Comparison of ENCODE assay signal across 8 cellular contexts in genomic region chr4:106329027-106329618, GRCh38. TPM values are rescaled to one million over a fixed set of nuclear protein-coding genes. Genes with fewer than 3 reads are reported as not detected.
DNase-seq lines count a peak whose midpoint lies in the region; ATAC-seq and TF ChIP-seq lines count a peak whose summit lies in the region.

No MANE protein-coding gene starts in this region.

- intact Hi-C loops in esophagus squamous epithelium (cut with DNase I), result no loop called here

- H3K9ac ChIP-seq in SK-N-MC (ENCODE audit: insufficient read length), result no peak overlapping the region

- no peak for TF ChIP-seq POLR2A in esophagus squamous epithelium (IDR thresholded peaks at IDR 0.05)

- H3K4me3 ChIP-seq in SK-N-MC (no peak overlapping the region), esophagus squamous epithelium (no peak overlapping the region)

- peak; percentile 68 for ATAC-seq in GM19455 (IDR thresholded peaks at IDR 0.05; ENCODE audit: unreplicated experiment)
- peak; percentile 68 for ATAC-seq in HG03460 (IDR thresholded peaks at IDR 0.05; ENCODE audit: unreplicated experiment)

- 20 to 43% methylated on average over 1 of the region's 1 CpG for WGBS in esophagus squamous epithelium, 2 donors

- DNase-seq in ELR (ENCODE audit: low read depth) (peak; percentile 59), SK-N-MC (ENCODE audit: low read depth, low spot score) (peak; percentile 45), esophagus squamous epithelium (lab: John Stamatoyannopoulos, UW) (no peak), renal cortical epithelial cell (ENCODE audit: low read depth) (peak; percentile 69)
- DNase-seq in activated CD8-positive, alpha-beta memory T cell treated with anti-CD3 and anti-CD28 coated beads for 24 hours, result no peak
- DNase-seq in activated CD4-positive, alpha-beta T cell treated with anti-CD3 and anti-CD28 coated beads for 1 hour, result no peak

- H3K27me3 ChIP-seq in esophagus squamous epithelium, result no peaks in the 10 kb centered on the region

- peak in 4 of 6 experiments; percentile 27 to 59 (median 34) for TF ChIP-seq CTCF in esophagus squamous epithelium (IDR thresholded peaks at IDR 0.05)

- H3K9me3 ChIP-seq in SK-N-MC (ENCODE audit: low read depth, low read length), result no peaks in the 10 kb centered on the region
- no peaks in the 10 kb centered on the region for H3K9me3 ChIP-seq in esophagus squamous epithelium

- H3K4me1 ChIP-seq in esophagus squamous epithelium, result no peaks in the 10 kb centered on the region

- H3K36me3 ChIP-seq in SK-N-MC (ENCODE audit: insufficient read depth, low read length) (peaks cover 79% of the 10 kb centered on the region), esophagus squamous epithelium (peaks cover 0 to 99% (median 5%) of the 10 kb centered on the region in 3 donors)

- H3K27ac ChIP-seq in SK-N-MC, result no peak overlapping the region
- H3K27ac ChIP-seq in esophagus squamous epithelium, result no peak overlapping the region

RNA-seq across cellular contexts. Expression of gene AIMP1, which starts 12.8 kb away (rescaled TPM):
- 10 to 100 TPM; 13.6 to 32.8 (median 27.6) TPM for total RNA-seq in esophagus squamous epithelium
- total RNA-seq in renal cortical epithelial cell, result 36.2 and 41.8 TPM in 2 replicates

RNA-seq across cellular contexts. Expression of gene TBCK, which starts 13.1 kb away (rescaled TPM):
- total RNA-seq in esophagus squamous epithelium, result 10 to 100 TPM; 14.2 to 29.8 (median 16.9) TPM
- 19.4 and 79.6 TPM in 2 replicates for total RNA-seq in renal cortical epithelial cell

RNA-seq across cellular contexts. Expression of gene GIMD1, which starts 39.5 kb away (rescaled TPM):
- total RNA-seq in esophagus squamous epithelium, result not detected
- total RNA-seq in renal cortical epithelial cell, result not detected in 2 replicates

Comparison
In these comparisons a context has a peak if more than half of its experiments do, and no peak if none do; other contexts are left out.
1. DNase-seq: peak in ELR (single experiment), SK-N-MC (single experiment) and renal cortical epithelial cell (single experiment); none in esophagus squamous epithelium (single experiment), activated CD8-positive, alpha-beta memory T cell treated with anti-CD3 and anti-CD28 coated beads for 24 hours (single experiment) and activated CD4-positive, alpha-beta T cell treated with anti-CD3 and anti-CD28 coated beads for 1 hour (single experiment).